In the genomic region with DNA sequence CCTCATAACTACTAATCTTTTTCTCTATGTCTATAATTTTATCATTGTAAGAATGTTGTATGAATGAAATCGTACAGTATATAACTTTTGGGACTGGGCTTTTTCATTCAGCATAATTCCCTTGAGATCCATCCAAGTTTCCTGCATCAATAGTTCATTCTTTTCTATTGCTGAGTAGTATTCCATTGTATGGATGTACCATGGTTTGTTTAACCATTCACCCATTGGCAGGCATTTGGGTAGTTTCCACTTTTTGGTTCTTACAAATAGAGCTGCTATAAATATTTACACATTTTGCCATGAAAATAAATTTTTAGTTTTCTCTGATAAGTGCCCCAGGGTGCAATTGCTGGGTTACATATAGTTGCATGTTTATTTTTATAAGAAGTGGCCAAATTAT, we compare ENCODE assay signal across 3 cellular contexts.
A peak's percentile ranks its signal among the peaks of the same experiment; 100 is the strongest.
TF ChIP-seq lines count a peak whose summit lies in the region.

No MANE protein-coding gene starts in this region.

TF ChIP-seq in SK-N-SH treated with all-trans-retinoic acid at 6 μM for 48 hours, 23 proteins besides CTCF, POLR2A, EP300 and RAD21:
- TF ChIP-seq, protein P1, sequence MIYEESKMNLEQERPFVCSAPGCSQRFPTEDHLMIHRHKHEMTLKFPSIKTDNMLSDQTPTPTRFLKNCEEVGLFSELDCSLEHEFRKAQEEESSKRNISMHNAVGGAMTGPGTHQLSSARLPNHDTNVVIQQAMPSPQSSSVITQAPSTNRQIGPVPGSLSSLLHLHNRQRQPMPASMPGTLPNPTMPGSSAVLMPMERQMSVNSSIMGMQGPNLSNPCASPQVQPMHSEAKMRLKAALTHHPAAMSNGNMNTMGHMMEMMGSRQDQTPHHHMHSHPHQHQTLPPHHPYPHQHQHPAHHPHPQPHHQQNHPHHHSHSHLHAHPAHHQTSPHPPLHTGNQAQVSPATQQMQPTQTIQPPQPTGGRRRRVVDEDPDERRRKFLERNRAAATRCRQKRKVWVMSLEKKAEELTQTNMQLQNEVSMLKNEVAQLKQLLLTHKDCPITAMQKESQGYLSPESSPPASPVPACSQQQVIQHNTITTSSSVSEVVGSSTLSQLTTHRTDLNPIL (CRISPR knock-in tag; IDR thresholded peaks at IDR 0.05; ENCODE audit: low read depth), result no peak
- TF ChIP-seq ZNF8 (CRISPR knock-in tag; IDR thresholded peaks at IDR 0.05), result peak; percentile 96

TF ChIP-seq in SK-N-SH, 30 proteins besides CTCF, POLR2A, EP300 and RAD21:
- TF ChIP-seq CHD2 (IDR thresholded peaks at IDR 0.05; ENCODE audit: low read length, partially characterized antibody) (no peak), RFX5 (IDR thresholded peaks at IDR 0.05; ENCODE audit: low read length) (no peak), EZH2phosphoT487 (IDR thresholded peaks at IDR 0.05; ENCODE audit: borderline replicate concordance, low read depth) (no peak), POLR2AphosphoS5 (IDR thresholded peaks at IDR 0.05; ENCODE audit: low read depth, low read length) (no peak), ELF1 (IDR thresholded peaks at IDR 0.05) (no peak), RCOR1 (IDR thresholded peaks at IDR 0.05; ENCODE audit: low read length) (no peak)
- TF ChIP-seq, protein P2, sequence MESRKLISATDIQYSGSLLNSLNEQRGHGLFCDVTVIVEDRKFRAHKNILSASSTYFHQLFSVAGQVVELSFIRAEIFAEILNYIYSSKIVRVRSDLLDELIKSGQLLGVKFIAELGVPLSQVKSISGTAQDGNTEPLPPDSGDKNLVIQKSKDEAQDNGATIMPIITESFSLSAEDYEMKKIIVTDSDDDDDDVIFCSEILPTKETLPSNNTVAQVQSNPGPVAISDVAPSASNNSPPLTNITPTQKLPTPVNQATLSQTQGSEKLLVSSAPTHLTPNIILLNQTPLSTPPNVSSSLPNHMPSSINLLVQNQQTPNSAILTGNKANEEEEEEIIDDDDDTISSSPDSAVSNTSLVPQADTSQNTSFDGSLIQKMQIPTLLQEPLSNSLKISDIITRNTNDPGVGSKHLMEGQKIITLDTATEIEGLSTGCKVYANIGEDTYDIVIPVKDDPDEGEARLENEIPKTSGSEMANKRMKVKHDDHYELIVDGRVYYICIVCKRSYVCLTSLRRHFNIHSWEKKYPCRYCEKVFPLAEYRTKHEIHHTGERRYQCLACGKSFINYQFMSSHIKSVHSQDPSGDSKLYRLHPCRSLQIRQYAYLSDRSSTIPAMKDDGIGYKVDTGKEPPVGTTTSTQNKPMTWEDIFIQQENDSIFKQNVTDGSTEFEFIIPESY (IDR thresholded peaks at IDR 0.05; ENCODE audit: borderline replicate concordance, low read depth), result no peak

TF ChIP-seq in H1, 55 proteins besides CTCF, POLR2A, EP300 and RAD21:
- TF ChIP-seq, protein P3, sequence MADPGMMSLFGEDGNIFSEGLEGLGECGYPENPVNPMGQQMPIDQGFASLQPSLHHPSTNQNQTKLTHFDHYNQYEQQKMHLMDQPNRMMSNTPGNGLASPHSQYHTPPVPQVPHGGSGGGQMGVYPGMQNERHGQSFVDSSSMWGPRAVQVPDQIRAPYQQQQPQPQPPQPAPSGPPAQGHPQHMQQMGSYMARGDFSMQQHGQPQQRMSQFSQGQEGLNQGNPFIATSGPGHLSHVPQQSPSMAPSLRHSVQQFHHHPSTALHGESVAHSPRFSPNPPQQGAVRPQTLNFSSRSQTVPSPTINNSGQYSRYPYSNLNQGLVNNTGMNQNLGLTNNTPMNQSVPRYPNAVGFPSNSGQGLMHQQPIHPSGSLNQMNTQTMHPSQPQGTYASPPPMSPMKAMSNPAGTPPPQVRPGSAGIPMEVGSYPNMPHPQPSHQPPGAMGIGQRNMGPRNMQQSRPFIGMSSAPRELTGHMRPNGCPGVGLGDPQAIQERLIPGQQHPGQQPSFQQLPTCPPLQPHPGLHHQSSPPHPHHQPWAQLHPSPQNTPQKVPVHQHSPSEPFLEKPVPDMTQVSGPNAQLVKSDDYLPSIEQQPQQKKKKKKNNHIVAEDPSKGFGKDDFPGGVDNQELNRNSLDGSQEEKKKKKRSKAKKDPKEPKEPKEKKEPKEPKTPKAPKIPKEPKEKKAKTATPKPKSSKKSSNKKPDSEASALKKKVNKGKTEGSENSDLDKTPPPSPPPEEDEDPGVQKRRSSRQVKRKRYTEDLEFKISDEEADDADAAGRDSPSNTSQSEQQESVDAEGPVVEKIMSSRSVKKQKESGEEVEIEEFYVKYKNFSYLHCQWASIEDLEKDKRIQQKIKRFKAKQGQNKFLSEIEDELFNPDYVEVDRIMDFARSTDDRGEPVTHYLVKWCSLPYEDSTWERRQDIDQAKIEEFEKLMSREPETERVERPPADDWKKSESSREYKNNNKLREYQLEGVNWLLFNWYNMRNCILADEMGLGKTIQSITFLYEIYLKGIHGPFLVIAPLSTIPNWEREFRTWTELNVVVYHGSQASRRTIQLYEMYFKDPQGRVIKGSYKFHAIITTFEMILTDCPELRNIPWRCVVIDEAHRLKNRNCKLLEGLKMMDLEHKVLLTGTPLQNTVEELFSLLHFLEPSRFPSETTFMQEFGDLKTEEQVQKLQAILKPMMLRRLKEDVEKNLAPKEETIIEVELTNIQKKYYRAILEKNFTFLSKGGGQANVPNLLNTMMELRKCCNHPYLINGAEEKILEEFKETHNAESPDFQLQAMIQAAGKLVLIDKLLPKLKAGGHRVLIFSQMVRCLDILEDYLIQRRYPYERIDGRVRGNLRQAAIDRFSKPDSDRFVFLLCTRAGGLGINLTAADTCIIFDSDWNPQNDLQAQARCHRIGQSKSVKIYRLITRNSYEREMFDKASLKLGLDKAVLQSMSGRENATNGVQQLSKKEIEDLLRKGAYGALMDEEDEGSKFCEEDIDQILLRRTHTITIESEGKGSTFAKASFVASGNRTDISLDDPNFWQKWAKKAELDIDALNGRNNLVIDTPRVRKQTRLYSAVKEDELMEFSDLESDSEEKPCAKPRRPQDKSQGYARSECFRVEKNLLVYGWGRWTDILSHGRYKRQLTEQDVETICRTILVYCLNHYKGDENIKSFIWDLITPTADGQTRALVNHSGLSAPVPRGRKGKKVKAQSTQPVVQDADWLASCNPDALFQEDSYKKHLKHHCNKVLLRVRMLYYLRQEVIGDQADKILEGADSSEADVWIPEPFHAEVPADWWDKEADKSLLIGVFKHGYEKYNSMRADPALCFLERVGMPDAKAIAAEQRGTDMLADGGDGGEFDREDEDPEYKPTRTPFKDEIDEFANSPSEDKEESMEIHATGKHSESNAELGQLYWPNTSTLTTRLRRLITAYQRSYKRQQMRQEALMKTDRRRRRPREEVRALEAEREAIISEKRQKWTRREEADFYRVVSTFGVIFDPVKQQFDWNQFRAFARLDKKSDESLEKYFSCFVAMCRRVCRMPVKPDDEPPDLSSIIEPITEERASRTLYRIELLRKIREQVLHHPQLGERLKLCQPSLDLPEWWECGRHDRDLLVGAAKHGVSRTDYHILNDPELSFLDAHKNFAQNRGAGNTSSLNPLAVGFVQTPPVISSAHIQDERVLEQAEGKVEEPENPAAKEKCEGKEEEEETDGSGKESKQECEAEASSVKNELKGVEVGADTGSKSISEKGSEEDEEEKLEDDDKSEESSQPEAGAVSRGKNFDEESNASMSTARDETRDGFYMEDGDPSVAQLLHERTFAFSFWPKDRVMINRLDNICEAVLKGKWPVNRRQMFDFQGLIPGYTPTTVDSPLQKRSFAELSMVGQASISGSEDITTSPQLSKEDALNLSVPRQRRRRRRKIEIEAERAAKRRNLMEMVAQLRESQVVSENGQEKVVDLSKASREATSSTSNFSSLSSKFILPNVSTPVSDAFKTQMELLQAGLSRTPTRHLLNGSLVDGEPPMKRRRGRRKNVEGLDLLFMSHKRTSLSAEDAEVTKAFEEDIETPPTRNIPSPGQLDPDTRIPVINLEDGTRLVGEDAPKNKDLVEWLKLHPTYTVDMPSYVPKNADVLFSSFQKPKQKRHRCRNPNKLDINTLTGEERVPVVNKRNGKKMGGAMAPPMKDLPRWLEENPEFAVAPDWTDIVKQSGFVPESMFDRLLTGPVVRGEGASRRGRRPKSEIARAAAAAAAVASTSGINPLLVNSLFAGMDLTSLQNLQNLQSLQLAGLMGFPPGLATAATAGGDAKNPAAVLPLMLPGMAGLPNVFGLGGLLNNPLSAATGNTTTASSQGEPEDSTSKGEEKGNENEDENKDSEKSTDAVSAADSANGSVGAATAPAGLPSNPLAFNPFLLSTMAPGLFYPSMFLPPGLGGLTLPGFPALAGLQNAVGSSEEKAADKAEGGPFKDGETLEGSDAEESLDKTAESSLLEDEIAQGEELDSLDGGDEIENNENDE (IDR thresholded peaks at IDR 0.05; ENCODE audit: insufficient replicate concordance, low read length), result no peak
- no peak for TF ChIP-seq SAP30 (IDR thresholded peaks at IDR 0.05; ENCODE audit: insufficient read depth, insufficient replicate concordance, low read length)
- no peak for TF ChIP-seq SRF (IDR thresholded peaks at IDR 0.05; ENCODE audit: low read depth, low read length)
- no peak for TF ChIP-seq CHD1 (IDR thresholded peaks at IDR 0.05; ENCODE audit: low read depth, low read length)
- no peak for TF ChIP-seq TAF1 (IDR thresholded peaks at IDR 0.05; ENCODE audit: low read depth, low read length)
- TF ChIP-seq NANOG (IDR thresholded peaks at IDR 0.05; ENCODE audit: insufficient read depth, low read depth, low read length, poor library complexity, severe bottlenecking), result no peak
- no peak for TF ChIP-seq RNF2 (IDR thresholded peaks at IDR 0.05; ENCODE audit: borderline replicate concordance, low read depth, low read length, missing control alignments, poor library complexity, severe bottlenecking)
- TF ChIP-seq GABPA (IDR thresholded peaks at IDR 0.05; ENCODE audit: borderline replicate concordance, insufficient read depth, low read length), result no peak
- TF ChIP-seq CREB1 (IDR thresholded peaks at IDR 0.05), result no peak
- no peak for TF ChIP-seq CHD2 (IDR thresholded peaks at IDR 0.05; ENCODE audit: low read length)
- no peak for TF ChIP-seq NRF1 (IDR thresholded peaks at IDR 0.05; ENCODE audit: low read depth, low read length)
TF ChIP-seq in H1: peak in this region for 0.
